Comparison of ENCODE assay signal across 23 cellular contexts in genomic region chr11:133663135-133663534, GRCh38.
"Had no signal": no experiment of that assay in that cellular context is flagged by ENCODE, and none has a peak within 500 bp of the region (broad histone marks: within the 10 kb centered on the region; RNA-seq: fewer than 3 reads in every experiment).

No MANE protein-coding gene starts in this region.

- DNase-seq: activated CD4-positive, alpha-beta T cell treated with anti-CD3 and anti-CD28 coated beads for 36 hours; activated CD4-positive, alpha-beta T cell treated with anti-CD3 and anti-CD28 coated beads, Interleukin-2, amount 10 ng/mL, durations not matched to agents 7 days and 5 days; activated CD4-positive, alpha-beta T cell treated with anti-CD3 and anti-CD28 coated beads, Interleukin-2, amount 50 U/mL, for 48 hours; activated CD8-positive, alpha-beta T cell treated with anti-CD3 and anti-CD28 coated beads, Interleukin-2, amount 10 ng/mL, durations not matched to agents 7 days and 5 days; activated effector memory CD4-positive, alpha-beta T cell treated with Interleukin-2 at 50 U/mL for 16 hours; activated naive CD4-positive, alpha-beta T cell treated with anti-CD3 and anti-CD28 coated beads, Interleukin-2, amount 10 ng/mL, durations not matched to agents 7 days and 5 days; activated naive CD8-positive, alpha-beta T cell treated with anti-CD3 and anti-CD28 coated beads, Interleukin-2, amount 50 U/mL, for 24 hours; activated T-cell treated with anti-CD3 and anti-CD28 coated beads, Interleukin-2, amount 50 U/mL, for 4 hours; caudate nucleus; cerebellar nuclear complex; Karpas-422; NCI-H1092; NCI-H1436 treated with DMSO at 0.1 percent for 48 hours; NCI-H1694 treated with DMSO at 0.1 percent for 48 hours; NCI-H2029; NCI-H345; NCI-H524 treated with DMSO at 0.1 percent for 48 hours; OCI-M1; SHP77; SJCRH30 had no signal

- H3K4me3 ChIP-seq: SJCRH30, SK-N-MC had no signal

- ATAC-seq: activated CD4-positive, alpha-beta T cell treated with anti-CD3 and anti-CD28 coated beads for 36 hours; activated CD4-positive, CD25-positive, alpha-beta regulatory T cell treated with anti-CD3 and anti-CD28 coated beads, Interleukin-2, amount 50 U/mL, for 24 hours; activated CD8-positive, alpha-beta T cell treated with anti-CD3 and anti-CD28 coated beads, Interleukin-2, amount 10 ng/mL, durations not matched to agents 7 days and 5 days; activated naive CD8-positive, alpha-beta T cell treated with anti-CD3 and anti-CD28 coated beads, Interleukin-2, amount 50 U/mL, for 24 hours; activated T-cell treated with anti-CD3 and anti-CD28 coated beads, Interleukin-2, amount 50 U/mL, for 4 hours; WTC11 had no signal
